In genomic region chr11:94834931-94835330, GRCh38 we compare ENCODE assay signal across 15 cellular contexts.
DNase-seq lines count a peak whose midpoint lies in the region; TF ChIP-seq lines count a peak whose summit lies in the region.
"Had no signal": no experiment of that assay in that cellular context is flagged by ENCODE, and none has a peak within 500 bp of the region (broad histone marks: within the 10 kb centered on the region; RNA-seq: fewer than 3 reads in every experiment).

No MANE protein-coding gene starts in this region.

- no peaks in the 10 kb centered on the region for H3K9me3 ChIP-seq in AG04450 (ENCODE audit: control insufficient read depth, insufficient read depth, low read length)
- no peaks in the 10 kb centered on the region for H3K9me3 ChIP-seq in muscle layer of duodenum (ENCODE audit: control insufficient read depth in 1 of 2, low read length in 2 of 2)
- H3K9me3 ChIP-seq: heart left ventricle, SK-N-SH had no signal

- CTCF ChIA-PET in AG04450 (lab: Charles Lee): interaction anchor here (0.8 to 1.0 kb wide), 2 partner anchors 63 to 94 kb away, joined by 3 read pairs; no protein-coding TSS in a partner anchor

- H3K27me3 ChIP-seq in AG04450 (ENCODE audit: control insufficient read depth, insufficient read depth, low read length) (no peaks in the 10 kb centered on the region), muscle layer of duodenum (ENCODE audit: low read depth, low read length) (no peaks in the 10 kb centered on the region)
- H3K27me3 ChIP-seq: heart left ventricle had no signal

- H3K36me3 ChIP-seq in muscle layer of duodenum (ENCODE audit: control insufficient read depth in 1 of 2, insufficient read depth in 2 of 2, low read length in 2 of 2): peaks cover 7 to 31% of the 10 kb centered on the region in 2 donors

- TF ChIP-seq CTCF in AG04450 (IDR thresholded peaks at IDR 0.05; ENCODE audit: low read depth, low read length) (no peak), GM10266 (IDR thresholded peaks at IDR 0.05; ENCODE audit: control insufficient read depth, insufficient read depth, low read depth, missing control alignments) (no peak)

- H3K4me3 ChIP-seq in AG04450 (ENCODE audit: low read depth, low read length) (no peak overlapping the region), muscle layer of duodenum (ENCODE audit: low read depth in 1 of 2, low read length in 2 of 2) (no peak overlapping the region)
- H3K4me3 ChIP-seq: heart left ventricle had no signal

- H3K4me1 ChIP-seq in muscle layer of duodenum (ENCODE audit: control insufficient read depth in 1 of 2, insufficient read depth in 2 of 2, low read length in 2 of 2): peaks cover 13 to 59% of the 10 kb centered on the region in 2 donors

- H3K27ac ChIP-seq in AG04450 (ENCODE audit: low read depth, low read length): peak overlapping the region; percentile 0
- H3K27ac ChIP-seq in muscle layer of duodenum (ENCODE audit: low read length): peak overlapping the region; percentile 27

- DNase-seq in AG04450 (ENCODE audit: low read depth, low spot score): no peak
- peak; percentile 1 for DNase-seq in RPMI7951 (ENCODE audit: low read depth)
- peak; percentile 67 for DNase-seq in epidermal melanocyte (ENCODE audit: insufficient read length, low spot score)
- DNase-seq in GM10266 (ENCODE audit: extremely low spot score): no peak
- DNase-seq in islet precursor cell: no peak
- no peak for DNase-seq in DMS53 treated with DMSO at 0.1 percent for 48 hours (lab: John Stamatoyannopoulos, UW; ENCODE audit: unreplicated experiment)
- no peak for DNase-seq in iPS-NIHi11 (ENCODE audit: low spot score)
- DNase-seq: activated CD4-positive, alpha-beta memory T cell treated with anti-CD3 and anti-CD28 coated beads for 36 hours; anterior cingulate cortex; effector CD4-positive, alpha-beta T cell; heart left ventricle; NCI-H1092; SK-N-SH; stimulated activated CD4-positive, alpha-beta T cell treated with anti-CD3 and anti-CD28 coated beads, Interleukin-4, amount 100 ng/mL, for 4 hours had no signal

- POLR2A ChIA-PET in AG04450 (lab: Yijun Ruan, JAX): interaction anchor here (1.1 to 1.5 kb wide), 3 partner anchors 9 to 42 kb away, joined by 3 to 8 read pairs (median 3); no protein-coding TSS in a partner anchor

Comparison
In these comparisons a context has a peak if more than half of its experiments do, and no peak if none do; other contexts are left out.
1. DNase-seq: peak in RPMI7951 (single experiment) and epidermal melanocyte (single experiment); none in AG04450 (single experiment), GM10266 (single experiment), islet precursor cell (single experiment), DMS53 treated with DMSO at 0.1 percent for 48 hours (single experiment) and iPS-NIHi11 (single experiment).